Comparison of ENCODE assay signal across 8 cellular contexts in genomic region chr10:87818505-87819273, GRCh38. TPM values are rescaled to one million over a fixed set of nuclear protein-coding genes. Genes with fewer than 3 reads are reported as not detected.
DNase-seq lines count a peak whose midpoint lies in the region; ATAC-seq, FAIRE-seq and TF ChIP-seq lines count a peak whose summit lies in the region.

No MANE protein-coding gene starts in this region.

- H3K27ac ChIP-seq in KOPT-K1 (ENCODE audit: low read depth, low read length, poor library complexity, severe bottlenecking) (peak overlapping the region; percentile 95), HepG2 (ENCODE audit: extremely low read length, insufficient read depth, low read length) (peak overlapping the region; percentile 89)

- no peaks in the 10 kb centered on the region; a peak in 1 of 5 replicates for H3K27me3 ChIP-seq in HepG2 (ENCODE audit: control insufficient read depth in 1 of 2, insufficient read depth in 2 of 2, low read length in 2 of 2)

- intact Hi-C loops in HepG2 (cut with micrococcal nuclease; ENCODE audit: unreplicated experiment) = loop anchor here (2.0 kb wide), 1 partner anchor 44 kb away; the partner anchor contains the start of genes KLLN and PTEN

- peak; percentile 46; the same call in 1 of the 2 replicates for TF ChIP-seq CTCF in HepG2 (CRISPR knock-in tag; IDR thresholded peaks at IDR 0.05)

- TF ChIP-seq RAD21 in HepG2 (CRISPR knock-in tag; IDR thresholded peaks at IDR 0.05) = no peak

- peak overlapping the region; percentile 94 for H3K4me2 ChIP-seq in HepG2 (ENCODE audit: low read depth, low read length)

- FAIRE-seq in HepG2 (lab: Jason Lieb, UNC) = no peak

- peak overlapping the region; percentile 94 for H3K4me3 Mint-ChIP-seq in central memory CD8-positive, alpha-beta T cell

- POLR2A ChIA-PET in HepG2 (lab: Yijun Ruan, JAX) = interaction anchor here (0.7 to 2.9 kb wide), 7 partner anchors 10 to 314 kb away, joined by 3 to 31 read pairs (median 5); partner anchors contain the start of genes KLLN, MINPP1 and PTEN

- H3K9me3 Mint-ChIP-seq in central memory CD8-positive, alpha-beta T cell = no peaks in the 10 kb centered on the region

- peaks cover 43% of the 10 kb centered on the region for H3K79me2 ChIP-seq in HepG2 (ENCODE audit: insufficient read depth, low read length)

- H3K27me3 Mint-ChIP-seq in central memory CD8-positive, alpha-beta T cell = no peaks in the 10 kb centered on the region

- peaks cover 9% of the 10 kb centered on the region; the same call in 1 of the 2 replicates for H3K36me3 ChIP-seq in KOPT-K1 (ENCODE audit: insufficient read depth, low read length)
- H3K36me3 ChIP-seq in HepG2 (replicated peaks in 1 of 2; ENCODE audit: control insufficient read depth in 1 of 2, insufficient read depth in 2 of 2, low read length in 2 of 2) = peaks cover 0 to 1% of the 10 kb centered on the region in 2 experiments; a peak in 1 of 5 replicates

- peak; percentile 56 for ATAC-seq in GM21723 (IDR thresholded peaks at IDR 0.05; ENCODE audit: unreplicated experiment)
- ATAC-seq in central memory CD8-positive, alpha-beta T cell (replicated peaks; ENCODE audit: extremely low read depth, poor library complexity, severe bottlenecking) = peak; percentile 69
- ATAC-seq in HepG2 = peak; percentile 66

- H3K4me3 ChIP-seq in HepG2 (replicated peaks in 1 of 3; ENCODE audit: insufficient read depth in 1 of 3, low read depth in 2 of 3, low read length in 3 of 3) = peak overlapping the region; percentile 76 to 85 (median 78)

- in situ Hi-C loops in HepG2 (cut with HindIII; ENCODE audit: extremely low pct_ligation_motif_present, low pct_unique_long_range_greater_than_20kb) = no loop called here

- TSS peak; percentile 60 for BruUV-seq in HepG2 (replicated peaks; lab: Mats Ljungman, UMichigan)

- H2AFZ ChIP-seq in HepG2 (ENCODE audit: low read length) = peak overlapping the region; percentile 96

- 4% methylated on average over 29 of the region's 29 CpGs for WGBS in HepG2 (ENCODE audit: low lambda C conversion rate)

- H3K4me1 ChIP-seq in HepG2 (ENCODE audit: insufficient read depth, low read length) = peaks cover 32% of the 10 kb centered on the region

- H3K9ac ChIP-seq in HepG2 (ENCODE audit: insufficient read depth, low read depth, low read length) = peak overlapping the region; percentile 90

- H4K20me1 ChIP-seq in HepG2 (ENCODE audit: insufficient read depth, low read length) = peaks cover 20% of the 10 kb centered on the region; the same call in 1 of the 2 replicates

- TF ChIP-seq EP300 in HepG2 (IDR thresholded peaks at IDR 0.05; ENCODE audit: low read depth in 2 of 2, low read length in 2 of 2) (no peak), HepG2 (CRISPR knock-in tag; IDR thresholded peaks at IDR 0.05; ENCODE audit: borderline replicate concordance) (no peak)

- CTCF ChIA-PET in HepG2 (lab: Yijun Ruan, JAX; ENCODE audit: low intra/inter-chr PET ratio, low total read pairs) = no interaction called here

- H3K9me3 ChIP-seq in KOPT-K1 (ENCODE audit: insufficient read depth, low read length, poor library complexity, severe bottlenecking) (no peaks in the 10 kb centered on the region), HepG2 (ENCODE audit: low read length) (no peaks in the 10 kb centered on the region)

- peaks cover 39% of the 10 kb centered on the region for H3K4me1 Mint-ChIP-seq in central memory CD8-positive, alpha-beta T cell

- peaks cover 21% of the 10 kb centered on the region for H3K36me3 Mint-ChIP-seq in central memory CD8-positive, alpha-beta T cell (ENCODE audit: insufficient read depth)

- H3K27ac Mint-ChIP-seq in central memory CD8-positive, alpha-beta T cell (ENCODE audit: low read depth) = peak overlapping the region; percentile 95

- TF ChIP-seq POLR2A in HepG2 (IDR thresholded peaks at IDR 0.05; ENCODE audit: insufficient read depth in 1 of 2, low read depth in 2 of 2, low read length in 2 of 2) = no peak

- DNase-seq in GDM1 (lab: John Stamatoyannopoulos, UW) (peak; percentile 33), HepG2 (ENCODE audit: low spot score) (no peak), NCI-H2196 (lab: John Stamatoyannopoulos, UW; ENCODE audit: unreplicated experiment) (no peak)
- DNase-seq in activated CD4-positive, CD25-positive, alpha-beta regulatory T cell (lab: John Stamatoyannopoulos, UW) = peak; percentile 16 to 47 (median 22)
- peak in 1 of 2 donors; percentile 52 for DNase-seq in central memory CD8-positive, alpha-beta T cell (ENCODE audit: low spot score in 2 of 2)
- peak; percentile 55 to 75 for DNase-seq in stimulated activated CD4-positive, alpha-beta T cell treated with anti-CD3 and anti-CD28 coated beads, Interleukin-4, amount 100 ng/mL, for 4 hours

RNA-seq across cellular contexts. Expression of gene ATAD1, which starts 0.7 kb away (rescaled TPM):
- total RNA-seq in HepG2 (2016; rRNA removed; fragmentation: Illumina TruSeq; extraction: Trizol) = 23.2 and 28.2 TPM in 2 replicates
- total RNA-seq in HepG2 (2016; cell fraction: cytosol; rRNA removed; fragmentation: Illumina TruSeq; extraction: Trizol; ENCODE audit: low read depth) = 4.1 and 4.4 TPM in 2 replicates
- 20.5 and 28.2 TPM in 2 replicates for total RNA-seq in HepG2 (2016; cell fraction: insoluble cytoplasmic fraction; rRNA removed; fragmentation: Illumina TruSeq; extraction: Trizol)
- total RNA-seq in HepG2 (2016; cell fraction: membrane; rRNA removed; fragmentation: Illumina TruSeq; extraction: Trizol) = 9.8 and 11.6 TPM in 2 replicates
- total RNA-seq in HepG2 (2016; cell fraction: nucleus; rRNA removed; fragmentation: Illumina TruSeq; extraction: Trizol) = 31.5 and 36.1 TPM in 2 replicates
- polyA plus RNA-seq in HepG2 (2011; rRNA removed) = 13.2 and 14.9 TPM in 2 replicates
- polyA plus RNA-seq in HepG2 (2011; cell fraction: cytosol; rRNA removed) = 5.7 and 10.9 TPM in 2 replicates
- polyA plus RNA-seq in HepG2 (2011; cell fraction: nucleus; rRNA removed) = 9.2 and 13.6 TPM in 2 replicates
- polyA plus RNA-seq in HepG2 (2012) = 28.9 and 35.5 TPM in 2 replicates
- 1.4 and 1.9 TPM in 2 replicates for polyA plus RNA-seq in HepG2 (2016; cell fraction: cytosol; fragmentation: Illumina TruSeq; extraction: Trizol; ENCODE audit: low read depth)
- 15.9 and 16.5 TPM in 2 replicates for polyA plus RNA-seq in HepG2 (2016; cell fraction: insoluble cytoplasmic fraction; fragmentation: Illumina TruSeq; extraction: Trizol; ENCODE audit: low read depth)
- 5.1 and 5.7 TPM in 2 replicates for polyA plus RNA-seq in HepG2 (2016; cell fraction: membrane; fragmentation: Illumina TruSeq; extraction: Trizol; ENCODE audit: low read depth)
- polyA plus RNA-seq in HepG2 (2016; cell fraction: nucleus; fragmentation: Illumina TruSeq; extraction: Trizol; ENCODE audit: insufficient read depth, low read depth) = 35.9 and 37.6 TPM in 2 replicates
- polyA minus RNA-seq in HepG2 (2011; rRNA and poly(A)+ RNA removed; ENCODE audit: low replicate concordance) = 8.2 and 36.0 TPM in 2 replicates
- 15.2 and 18.0 TPM in 2 replicates for polyA minus RNA-seq in HepG2 (2011; cell fraction: cytosol; rRNA and poly(A)+ RNA removed)
- polyA minus RNA-seq in HepG2 (2011; cell fraction: nucleus; rRNA and poly(A)+ RNA removed) = 45.7 and 51.8 TPM in 2 replicates

RNA-seq across cellular contexts. Expression of gene KLLN, which starts 44.6 kb away (rescaled TPM):
- 0.39 and 0.44 TPM in 2 replicates for total RNA-seq in HepG2 (2016; rRNA removed; fragmentation: Illumina TruSeq; extraction: Trizol)
- total RNA-seq in HepG2 (2016; cell fraction: cytosol; rRNA removed; fragmentation: Illumina TruSeq; extraction: Trizol; ENCODE audit: low read depth) = 0.53 and 0.61 TPM in 2 replicates
- total RNA-seq in HepG2 (2016; cell fraction: insoluble cytoplasmic fraction; rRNA removed; fragmentation: Illumina TruSeq; extraction: Trizol) = 0.45 and 0.46 TPM in 2 replicates
- total RNA-seq in HepG2 (2016; cell fraction: membrane; rRNA removed; fragmentation: Illumina TruSeq; extraction: Trizol) = 0.68 and 0.76 TPM in 2 replicates
- total RNA-seq in HepG2 (2016; cell fraction: nucleus; rRNA removed; fragmentation: Illumina TruSeq; extraction: Trizol) = 0.56 and 0.63 TPM in 2 replicates
- 0.08 and 0.12 TPM in 2 replicates for polyA plus RNA-seq in HepG2 (2011; rRNA removed)
- polyA plus RNA-seq in HepG2 (2011; cell fraction: cytosol; rRNA removed) = 0.12 and 0.14 TPM in 2 replicates
- 0.19 and 0.23 TPM in 2 replicates for polyA plus RNA-seq in HepG2 (2011; cell fraction: nucleus; rRNA removed)
- polyA plus RNA-seq in HepG2 (2012) = 0.15 and 0.34 TPM in 2 replicates
- polyA plus RNA-seq in HepG2 (2016; cell fraction: cytosol; fragmentation: Illumina TruSeq; extraction: Trizol; ENCODE audit: low read depth) = 0.06 and 0.10 TPM in 2 replicates
- polyA plus RNA-seq in HepG2 (2016; cell fraction: insoluble cytoplasmic fraction; fragmentation: Illumina TruSeq; extraction: Trizol; ENCODE audit: low read depth) = 0.38 and 0.51 TPM in 2 replicates
- 0.28 and 0.29 TPM in 2 replicates for polyA plus RNA-seq in HepG2 (2016; cell fraction: membrane; fragmentation: Illumina TruSeq; extraction: Trizol; ENCODE audit: low read depth)
- 0.27 TPM in 2 replicates for polyA plus RNA-seq in HepG2 (2016; cell fraction: nucleus; fragmentation: Illumina TruSeq; extraction: Trizol; ENCODE audit: insufficient read depth, low read depth)
- polyA minus RNA-seq in HepG2 (2011; rRNA and poly(A)+ RNA removed; ENCODE audit: low replicate concordance) = 0.64 and 3.7 TPM in 2 replicates
- polyA minus RNA-seq in HepG2 (2011; cell fraction: cytosol; rRNA and poly(A)+ RNA removed) = 0.20 and 0.35 TPM in 2 replicates
- polyA minus RNA-seq in HepG2 (2011; cell fraction: nucleus; rRNA and poly(A)+ RNA removed) = 0.75 and 1.0 TPM in 2 replicates

RNA-seq across cellular contexts. Expression of gene PTEN, which starts 44.7 kb away (rescaled TPM):
- 53.4 and 61.3 TPM in 2 replicates for total RNA-seq in HepG2 (2016; rRNA removed; fragmentation: Illumina TruSeq; extraction: Trizol)
- total RNA-seq in HepG2 (2016; cell fraction: cytosol; rRNA removed; fragmentation: Illumina TruSeq; extraction: Trizol; ENCODE audit: low read depth) = 82.4 and 88.0 TPM in 2 replicates
- total RNA-seq in HepG2 (2016; cell fraction: insoluble cytoplasmic fraction; rRNA removed; fragmentation: Illumina TruSeq; extraction: Trizol) = 47.2 and 66.2 TPM in 2 replicates
- total RNA-seq in HepG2 (2016; cell fraction: membrane; rRNA removed; fragmentation: Illumina TruSeq; extraction: Trizol) = 81.1 and 107 TPM in 2 replicates
- total RNA-seq in HepG2 (2016; cell fraction: nucleus; rRNA removed; fragmentation: Illumina TruSeq; extraction: Trizol) = 127 and 136 TPM in 2 replicates
- polyA plus RNA-seq in HepG2 (2011; rRNA removed) = 21.4 and 30.3 TPM in 2 replicates
- 7.0 and 9.2 TPM in 2 replicates for polyA plus RNA-seq in HepG2 (2011; cell fraction: cytosol; rRNA removed)
- polyA plus RNA-seq in HepG2 (2011; cell fraction: nucleus; rRNA removed) = 16.9 and 17.8 TPM in 2 replicates
- polyA plus RNA-seq in HepG2 (2012) = 34.8 and 38.6 TPM in 2 replicates
- polyA plus RNA-seq in HepG2 (2016; cell fraction: cytosol; fragmentation: Illumina TruSeq; extraction: Trizol; ENCODE audit: low read depth) = 34.1 and 35.2 TPM in 2 replicates
- 41.9 and 43.9 TPM in 2 replicates for polyA plus RNA-seq in HepG2 (2016; cell fraction: insoluble cytoplasmic fraction; fragmentation: Illumina TruSeq; extraction: Trizol; ENCODE audit: low read depth)
- 60.0 and 64.3 TPM in 2 replicates for polyA plus RNA-seq in HepG2 (2016; cell fraction: membrane; fragmentation: Illumina TruSeq; extraction: Trizol; ENCODE audit: low read depth)
- polyA plus RNA-seq in HepG2 (2016; cell fraction: nucleus; fragmentation: Illumina TruSeq; extraction: Trizol; ENCODE audit: insufficient read depth, low read depth) = 62.6 and 63.9 TPM in 2 replicates
- polyA minus RNA-seq in HepG2 (2011; rRNA and poly(A)+ RNA removed; ENCODE audit: low replicate concordance) = 18.6 and 85.7 TPM in 2 replicates
- 43.6 and 59.8 TPM in 2 replicates for polyA minus RNA-seq in HepG2 (2011; cell fraction: cytosol; rRNA and poly(A)+ RNA removed)
- 255 and 302 TPM in 2 replicates for polyA minus RNA-seq in HepG2 (2011; cell fraction: nucleus; rRNA and poly(A)+ RNA removed)

Comparison
In these comparisons a context has a peak if more than half of its experiments do, and no peak if none do; other contexts are left out.
1. DNase-seq: peak in GDM1 (single experiment), activated CD4-positive, CD25-positive, alpha-beta regulatory T cell (4 of 4) and stimulated activated CD4-positive, alpha-beta T cell treated with anti-CD3 and anti-CD28 coated beads, Interleukin-4, amount 100 ng/mL, for 4 hours (2 of 2); none in HepG2 (single experiment) and NCI-H2196 (single experiment).
2. Peak in every context shown above with its lines, with median percentiles within 50 percentile points of each other: ATAC-seq.